8 cellular contexts compared by ENCODE assay signal in the genomic region with DNA sequence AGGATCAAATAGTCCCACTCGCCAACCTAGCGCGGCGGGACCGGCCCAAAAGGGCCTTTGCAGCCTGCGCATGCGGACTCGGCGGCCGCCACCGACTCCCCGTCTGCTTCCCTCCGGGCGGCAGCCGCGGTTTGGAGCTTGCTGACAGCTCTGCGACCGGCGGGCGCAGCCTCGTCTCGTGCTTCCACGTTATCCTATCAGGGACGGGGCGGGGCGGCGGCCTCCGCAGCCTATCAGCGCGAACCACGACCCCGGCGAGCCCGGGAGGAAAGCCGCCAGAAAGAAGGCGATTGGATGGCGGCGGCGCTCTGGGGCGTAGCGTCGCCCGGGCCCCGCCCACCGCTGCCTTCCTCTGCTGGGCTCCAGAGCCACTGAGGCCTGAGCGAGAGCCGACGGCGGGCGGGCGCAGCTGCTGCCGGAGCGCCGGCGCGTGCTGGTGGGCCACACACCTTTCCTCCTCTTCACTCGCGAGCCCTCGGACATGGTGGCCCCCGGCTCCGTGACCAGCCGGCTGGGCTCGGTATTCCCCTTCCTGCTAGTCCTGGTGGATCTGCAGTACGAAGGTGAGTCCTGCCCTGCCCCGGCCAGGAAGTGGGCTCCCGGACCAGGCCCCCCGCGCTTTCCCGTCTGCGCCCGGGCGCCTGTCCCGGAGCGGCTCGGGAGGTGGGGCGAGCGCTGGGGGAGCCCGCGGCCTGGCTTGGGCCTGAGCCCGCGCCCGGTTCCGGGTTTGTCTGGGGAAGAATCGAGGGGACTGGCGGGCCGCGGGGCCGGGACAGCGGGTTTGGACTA. TPM values are rescaled to one million over a fixed set of nuclear protein-coding genes. Genes with fewer than 3 reads are reported as not detected.
DNase-seq lines count a peak whose midpoint lies in the region; ATAC-seq and TF ChIP-seq lines count a peak whose summit lies in the region.

A gene with protein sequence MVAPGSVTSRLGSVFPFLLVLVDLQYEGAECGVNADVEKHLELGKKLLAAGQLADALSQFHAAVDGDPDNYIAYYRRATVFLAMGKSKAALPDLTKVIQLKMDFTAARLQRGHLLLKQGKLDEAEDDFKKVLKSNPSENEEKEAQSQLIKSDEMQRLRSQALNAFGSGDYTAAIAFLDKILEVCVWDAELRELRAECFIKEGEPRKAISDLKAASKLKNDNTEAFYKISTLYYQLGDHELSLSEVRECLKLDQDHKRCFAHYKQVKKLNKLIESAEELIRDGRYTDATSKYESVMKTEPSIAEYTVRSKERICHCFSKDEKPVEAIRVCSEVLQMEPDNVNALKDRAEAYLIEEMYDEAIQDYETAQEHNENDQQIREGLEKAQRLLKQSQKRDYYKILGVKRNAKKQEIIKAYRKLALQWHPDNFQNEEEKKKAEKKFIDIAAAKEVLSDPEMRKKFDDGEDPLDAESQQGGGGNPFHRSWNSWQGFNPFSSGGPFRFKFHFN (plus strand): TSS at position 365 of the 789 bp plus-strand sequence. CDS start 117 bp downstream, at position 482.

- DNase-seq in DMS53 treated with DMSO at 0.1 percent for 48 hours (lab: John Stamatoyannopoulos, UW; ENCODE audit: unreplicated experiment) = peak; percentile 68
- peak; percentile 98 to 100 (median 99) for DNase-seq in Peyer's patch
- DNase-seq in activated T-cell treated with anti-CD3 and anti-CD28 coated beads, Interleukin-2, amount 50 U/mL, for 48 hours = peak; percentile 97 to 98
- peak; percentile 97 for DNase-seq in stimulated activated CD8-positive, alpha-beta memory T cell treated with anti-CD3 and anti-CD28 coated beads, Interleukin-7, amount 100 ng/mL, for 24 hours (ENCODE audit: low read depth)

- H3K27ac ChIP-seq in KMS-11 (peak within 1 kb of the TSS; percentile 78), Peyer's patch (peak within 1 kb of the TSS; percentile 89 to 98 (median 94)), esophagus (ENCODE audit: low read depth in 2 of 2, low read length in 1 of 2) (peak within 1 kb of the TSS; percentile 99), muscle layer of colon (ENCODE audit: low read depth, low read length) (peak within 1 kb of the TSS; percentile 91)

- peak; percentile 96 to 98 for TF ChIP-seq POLR2A in Peyer's patch (IDR thresholded peaks at IDR 0.05)

- peaks cover 53% of the 10 kb centered on the region; the same call in 1 of the 2 replicates for H3K79me2 ChIP-seq in KMS-11 (ENCODE audit: insufficient read depth, low read depth)

- ATAC-seq in GM21737 (IDR thresholded peaks at IDR 0.05; ENCODE audit: unreplicated experiment) = peak; percentile 96

- peaks cover 28% of the 10 kb centered on the region for H3K4me1 ChIP-seq in KMS-11 (ENCODE audit: low read depth, poor library complexity, severe bottlenecking)
- H3K4me1 ChIP-seq in Peyer's patch = peaks cover 0 to 18% (median 0%) of the 10 kb centered on the region in 4 donors
- H3K4me1 ChIP-seq in esophagus (ENCODE audit: control insufficient read depth in 2 of 2, insufficient read depth in 2 of 2, low read length in 1 of 2) = no peaks in the 10 kb centered on the region
- H3K4me1 ChIP-seq in muscle layer of colon (ENCODE audit: insufficient read depth, low read length) = peaks cover 22% of the 10 kb centered on the region

- H3K4me3 ChIP-seq in KMS-11 (IDR thresholded peaks at IDR 0.05; ENCODE audit: insufficient read depth, low read depth, low read length) = no peak within 1 kb of the TSS
- H3K4me3 ChIP-seq in Peyer's patch = peak within 1 kb of the TSS; percentile 85 to 92 (median 88)
- peak within 1 kb of the TSS; percentile 83 to 96 for H3K4me3 ChIP-seq in esophagus (ENCODE audit: low read depth in 1 of 2, low read length in 2 of 2)
- H3K4me3 ChIP-seq in muscle layer of colon (ENCODE audit: low read depth in 1 of 2, low read length in 2 of 2) = peak within 1 kb of the TSS; percentile 84 to 94

- WGBS in esophagus, 2 donors = 0% methylated on average over 78 to 89 of the region's 89 CpGs

- peak within 1 kb of the TSS; percentile 93 for H2AFZ ChIP-seq in KMS-11 (ENCODE audit: low read depth)

- H3K9me3 ChIP-seq in Peyer's patch (no peaks in the 10 kb centered on the region), esophagus (ENCODE audit: control insufficient read depth in 2 of 2, insufficient read depth in 1 of 2, low read depth in 1 of 2, low read length in 1 of 2) (no peaks in the 10 kb centered on the region), muscle layer of colon (ENCODE audit: low read length) (no peaks in the 10 kb centered on the region)

- H4K20me1 ChIP-seq in KMS-11 (ENCODE audit: insufficient read depth) = no peaks in the 10 kb centered on the region

- H3K9ac ChIP-seq in KMS-11 (peak within 1 kb of the TSS; percentile 85), muscle layer of colon (ENCODE audit: low read length) (peak within 1 kb of the TSS; percentile 93)

- H3K4me2 ChIP-seq in KMS-11 = peak within 1 kb of the TSS; percentile 71

- TF ChIP-seq CTCF in KMS-11 (conservative IDR thresholded peaks at IDR 0.05; ENCODE audit: low read depth, low read length) (no peak), Peyer's patch (IDR thresholded peaks at IDR 0.05) (no peak)

- H3K27me3 ChIP-seq in KMS-11 (ENCODE audit: insufficient read depth, low read depth) (no peaks in the 10 kb centered on the region), Peyer's patch (no peaks in the 10 kb centered on the region), esophagus (ENCODE audit: control insufficient read depth in 1 of 2, insufficient read depth in 2 of 2, low read length in 2 of 2) (no peaks in the 10 kb centered on the region), muscle layer of colon (ENCODE audit: control insufficient read depth in 1 of 2, insufficient read depth in 2 of 2, low read length in 2 of 2) (no peaks in the 10 kb centered on the region)

- H3K36me3 ChIP-seq in KMS-11 (ENCODE audit: insufficient read depth) = no peaks in the 10 kb centered on the region
- H3K36me3 ChIP-seq in Peyer's patch = no peaks in the 10 kb centered on the region
- H3K36me3 ChIP-seq in esophagus (ENCODE audit: control insufficient read depth in 2 of 2, insufficient read depth in 2 of 2, low read length in 1 of 2) = no peaks in the 10 kb centered on the region
- no peaks in the 10 kb centered on the region for H3K36me3 ChIP-seq in muscle layer of colon (ENCODE audit: insufficient read depth, low read length)

RNA-seq across cellular contexts. Expression of the gene that starts here (rescaled TPM):
- total RNA-seq in Peyer's patch = 10 to 100 TPM; 26.4 to 61.5 (median 36.1) TPM
- polyA plus RNA-seq in esophagus = 1 to 10 TPM; 7.0 to 8.9 TPM
